25 cellular contexts compared by ENCODE assay signal in genomic region chr2:207967121-207967520, GRCh38. TPM values are rescaled to one million over a fixed set of nuclear protein-coding genes. Genes with fewer than 3 reads are reported as not detected.
DNase-seq lines count a peak whose midpoint lies in the region; ATAC-seq and TF ChIP-seq lines count a peak whose summit lies in the region.
"Had no signal": no experiment of that assay in that cellular context is flagged by ENCODE, and none has a peak within 500 bp of the region (broad histone marks: within the 10 kb centered on the region; RNA-seq: fewer than 3 reads in every experiment).

No MANE protein-coding gene starts in this region.

- no peak overlapping the region for H3K4me2 ChIP-seq in GM23338
- H3K4me2 ChIP-seq: SK-N-SH had no signal

- H3K27me3 ChIP-seq in GM23338 (ENCODE audit: insufficient read depth) (no peaks in the 10 kb centered on the region), endodermal cell (ENCODE audit: control insufficient read depth, insufficient read depth, low read length, poor library complexity, severe bottlenecking) (no peaks in the 10 kb centered on the region)

- H3K4me3 ChIP-seq in GM23338: no peak overlapping the region
- H3K4me3 ChIP-seq in endodermal cell (ENCODE audit: low read length): no peak overlapping the region

- H3F3A ChIP-seq in GM23338 (replicated peaks; ENCODE audit: low read depth): peaks cover 4% of the 10 kb centered on the region; the same call in 1 of the 2 replicates

- peaks cover 52% of the 10 kb centered on the region for H3K4me1 Mint-ChIP-seq in GM23338
- peaks cover 61% of the 10 kb centered on the region for H3K4me1 Mint-ChIP-seq in endodermal cell

- H2AFZ ChIP-seq in GM23338: no peak overlapping the region

- peaks cover 12% of the 10 kb centered on the region for H3K9me3 Mint-ChIP-seq in GM23338
- peaks cover 13% of the 10 kb centered on the region for H3K9me3 Mint-ChIP-seq in endodermal cell

- H3K36me3 ChIP-seq in GM23338 (ENCODE audit: insufficient read depth) (no peaks in the 10 kb centered on the region), endodermal cell (ENCODE audit: control insufficient read depth, insufficient read depth, low read length) (peaks cover 11% of the 10 kb centered on the region)

- H4K20me1 ChIP-seq in GM23338 (replicated peaks; ENCODE audit: insufficient read depth): no peaks in the 10 kb centered on the region

- H3K4me3 Mint-ChIP-seq in GM23338 (no peak overlapping the region), endodermal cell (no peak overlapping the region)
- H3K4me3 Mint-ChIP-seq: B cell; CD8-positive, alpha-beta T cell; IgD-negative memory B cell; T-helper 1 cell treated with Interleukin-12 subunit alpha and Interleukin-12 subunit beta and Interleukin-4 antibody, amounts not matched to agents 30 μg/mL and 1 μg/mL, for 36 hours had no signal

- H3K27ac Mint-ChIP-seq in GM23338: 0 out of 2 replicates have a peak overlapping the region, but pooled peaks have one; percentile 35
- H3K27ac Mint-ChIP-seq in endodermal cell: no peak overlapping the region
- H3K27ac Mint-ChIP-seq: B cell; CD8-positive, alpha-beta T cell; T-helper 1 cell treated with Interleukin-12 subunit alpha and Interleukin-12 subunit beta and Interleukin-4 antibody, amounts not matched to agents 30 μg/mL and 1 μg/mL, for 36 hours had no signal

- no peaks in the 10 kb centered on the region for H3K9me2 ChIP-seq in GM23338 (ENCODE audit: insufficient read depth)
- H3K9me2 ChIP-seq: SK-N-SH had no signal

- no peaks in the 10 kb centered on the region for H3K79me2 ChIP-seq in GM23338 (replicated peaks; ENCODE audit: insufficient read depth)

- DNase-seq in DMS 273 (lab: John Stamatoyannopoulos, UW; ENCODE audit: unreplicated experiment): peak; percentile 4
- no peak for DNase-seq in DMS 273 treated with DMSO at 0.1 percent for 48 hours (lab: John Stamatoyannopoulos, UW)
- no peak for DNase-seq in GM23338 (ENCODE audit: low spot score)
- peak; percentile 68 for DNase-seq in NCI-H69 (lab: John Stamatoyannopoulos, UW)
- DNase-seq in endodermal cell: no peak
- no peak for DNase-seq in cerebellum (ENCODE audit: low spot score)
- DNase-seq: CD8-positive, alpha-beta T cell; HCEC 1CT; NCI-H1092; NCI-H1417 treated with DMSO at 0.1 percent for 48 hours; NCI-H187 treated with DMSO at 0.1 percent for 48 hours; NCI-H2107; NCI-H345; NCI-H510A treated with DMSO at 0.1 percent for 48 hours; PC-3; SK-N-SH; SW 1271 had no signal

- H3K27me3 Mint-ChIP-seq in GM23338 (ENCODE audit: insufficient read depth, low read depth, poor library complexity) (peaks cover 6% of the 10 kb centered on the region), endodermal cell (ENCODE audit: insufficient read depth) (no peaks in the 10 kb centered on the region)
- H3K27me3 Mint-ChIP-seq: B cell, IgD-negative memory B cell had no signal

- H3K9ac ChIP-seq in endodermal cell (ENCODE audit: extremely low read depth, low read length, poor library complexity, severe bottlenecking): no peak overlapping the region
- H3K9ac ChIP-seq: SK-N-SH had no signal

- peaks cover 53% of the 10 kb centered on the region for H3K4me1 ChIP-seq in GM23338 (ENCODE audit: insufficient read depth)
- H3K4me1 ChIP-seq in endodermal cell (ENCODE audit: control insufficient read depth, insufficient read depth, low read length): peaks cover 29% of the 10 kb centered on the region

- H3K36me3 Mint-ChIP-seq in GM23338 (ENCODE audit: low read depth) (peaks cover 13% of the 10 kb centered on the region), endodermal cell (ENCODE audit: low read depth) (peaks cover 18% of the 10 kb centered on the region)

- peaks cover 21% of the 10 kb centered on the region for H3K9me3 ChIP-seq in endodermal cell (ENCODE audit: control insufficient read depth, low read length)
- H3K9me3 ChIP-seq: SK-N-SH had no signal

- ATAC-seq in GM23338: no peak
- no peak for ATAC-seq in HG03432 (IDR thresholded peaks at IDR 0.05; ENCODE audit: unreplicated experiment)
- ATAC-seq in GM21367 (IDR thresholded peaks at IDR 0.05; ENCODE audit: unreplicated experiment): no peak
- ATAC-seq: CD8-positive, alpha-beta T cell; PC-3 had no signal

- no peak overlapping the region for H3K27ac ChIP-seq in GM23338 (ENCODE audit: low read depth)
- H3K27ac ChIP-seq in endodermal cell (ENCODE audit: low read depth, low read length): no peak overlapping the region
- H3K27ac ChIP-seq: 22Rv1, C4-2B, HL-60 had no signal

- TF ChIP-seq CTCF in GM23338 (conservative IDR thresholded peaks at IDR 0.05; ENCODE audit: low read depth in 2 of 2): no peak
- TF ChIP-seq CTCF in endodermal cell (conservative IDR thresholded peaks at IDR 0.05): peak; percentile 32

- WGBS in endodermal cell (ENCODE audit: insufficient coverage in 1 of 2, insufficient read length in 1 of 2), 2 experiments: 96% methylated on average over 3 of the region's 3 CpGs; no CpG with 5 or more reads in 1 of the 2 experiments

TF ChIP-seq in GM23338, 12 proteins besides CTCF, POLR2A, EP300 and RAD21:
- TF ChIP-seq STAT1 (IDR thresholded peaks at IDR 0.05; ENCODE audit: unreplicated experiment) (no peak), ZNF331 (CRISPR knock-in tag; IDR thresholded peaks at IDR 0.05; ENCODE audit: low read depth) (no peak), ZNF462 (CRISPR knock-in tag; IDR thresholded peaks at IDR 0.05) (no peak), ETS1 (IDR thresholded peaks at IDR 0.05) (no peak), JUNB (IDR thresholded peaks at IDR 0.05; ENCODE audit: unreplicated experiment) (no peak)

RNA-seq across cellular contexts. Expression of gene PLEKHM3, which starts 58.2 kb away (rescaled TPM):
- total RNA-seq in GM23338 (2014; rRNA removed; shearing (Covaris generic)): 5.6 and 8.8 TPM in 2 replicates
- polyA plus RNA-seq in GM23338 (2016; fragmentation: Nextera tagmentation; extraction: Ambion mirVana): 3.5 and 3.9 TPM in 2 replicates
- total RNA-seq in endodermal cell: 10 to 100 TPM; 13.3 to 17.9 TPM
- 6.8 TPM for polyA plus RNA-seq in endodermal cell (2013, experiment 1 of 2)
- polyA plus RNA-seq in endodermal cell (2013, experiment 2 of 2): 6.6 TPM
- 32.6 TPM for total RNA-seq in cerebellum

Comparison
In these comparisons a context has a peak if more than half of its experiments do, and no peak if none do; other contexts are left out.
1. DNase-seq: peak in DMS 273 (single experiment) and NCI-H69 (single experiment); none in DMS 273 treated with DMSO at 0.1 percent for 48 hours (single experiment), GM23338 (single experiment), endodermal cell (single experiment) and cerebellum (single experiment).